Comparison of ENCODE assay signal across 8 cellular contexts in the genomic region with DNA sequence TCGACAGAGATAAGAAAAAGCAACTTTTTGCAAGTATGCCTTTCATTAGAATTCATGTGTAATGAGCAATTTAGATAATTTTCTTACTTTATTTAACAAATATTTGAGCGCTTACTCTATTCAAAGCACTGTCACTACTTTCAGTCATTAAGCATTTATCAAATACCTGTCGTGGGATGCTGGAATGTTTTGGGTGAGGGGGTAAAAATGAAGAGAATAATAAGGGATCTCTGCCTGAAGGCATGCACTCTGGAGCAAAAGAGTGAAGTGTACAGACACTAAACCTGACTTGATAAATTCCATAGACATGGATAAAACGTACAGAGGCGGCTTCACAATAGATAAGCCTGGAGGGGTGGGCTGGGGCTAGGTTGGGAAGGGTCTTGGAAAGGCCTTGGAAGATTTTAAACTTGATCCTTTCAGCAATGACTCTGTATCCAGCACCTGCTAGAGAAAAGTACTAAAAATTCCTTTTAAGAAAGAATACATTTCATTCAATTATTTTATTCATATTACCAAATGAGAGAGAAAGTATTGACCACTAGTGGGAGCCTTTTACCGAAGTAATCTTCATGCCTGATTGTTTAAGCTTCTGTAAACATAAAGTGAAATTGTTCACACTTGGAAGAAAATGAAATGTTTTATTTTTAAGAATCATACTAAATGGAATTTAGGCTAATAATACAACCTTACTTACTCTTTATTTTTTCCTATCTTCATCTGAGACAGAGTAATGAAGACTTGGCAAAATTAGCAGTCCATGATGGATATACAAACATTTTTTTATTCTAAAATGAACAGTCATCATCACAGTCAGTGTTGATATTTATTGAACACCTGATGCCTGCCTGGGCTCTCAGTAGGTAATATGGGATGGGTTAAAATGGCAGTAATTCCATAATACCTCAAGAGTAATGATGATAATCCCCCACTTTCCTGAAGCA.
DNase-seq lines count a peak whose midpoint lies in the region; ATAC-seq, FAIRE-seq and TF ChIP-seq lines count a peak whose summit lies in the region.

No MANE protein-coding gene starts in this region.

- ATAC-seq in psoas muscle (no peak), GM21515 (IDR thresholded peaks at IDR 0.05; ENCODE audit: unreplicated experiment) (no peak)

- H3K36me3 ChIP-seq in BE2C (no peaks in the 10 kb centered on the region), OCI-LY3 (replicated peaks; ENCODE audit: low read depth, low read length) (no peaks in the 10 kb centered on the region), endothelial cell of umbilical vein (ENCODE audit: control insufficient read depth in 2 of 2, extremely low read depth in 1 of 2, insufficient read depth in 2 of 2, low read length in 2 of 2) (peaks cover 0 to 2% of the 10 kb centered on the region in 2 experiments), psoas muscle (ENCODE audit: insufficient read depth in 1 of 2, low read depth in 1 of 2) (peaks cover 0 to 46% of the 10 kb centered on the region in 2 donors)

- no peaks in the 10 kb centered on the region for H3K9me1 ChIP-seq in endothelial cell of umbilical vein (replicated peaks; ENCODE audit: control insufficient read depth, extremely low read depth, insufficient read depth, low read length)

- H3K4me3 ChIP-seq in BE2C (ENCODE audit: low read depth, low read length) (no peak overlapping the region), OCI-LY3 (ENCODE audit: low read length) (no peak overlapping the region), endothelial cell of umbilical vein (replicated peaks in 1 of 3; ENCODE audit: insufficient read depth in 1 of 3, low read depth in 1 of 3, low read length in 3 of 3) (no peak overlapping the region), psoas muscle (no peak overlapping the region)

- dilution Hi-C loops in endothelial cell of umbilical vein (cut with MboI; ENCODE audit: extremely low pct_ligation_motif_present, low sequenced_read_pairs) = no loop called here

- intact Hi-C loops in endothelial cell of umbilical vein (cut with micrococcal nuclease) (loop anchor here (5.0 to 10.0 kb wide), 5 partner anchors 254 to 1869 kb away; partner anchors contain the start of gene SLC35G2), psoas muscle (cut with DNase I) (loop anchor here (5.0 to 10.0 kb wide), 5 partner anchors 116 to 934 kb away; partner anchors contain the start of gene MSL2 (in 2 of the 2))

- no TSS peak for BruUV-seq in endothelial cell of umbilical vein (replicated peaks; lab: Mats Ljungman, UMichigan)

- H3K79me2 ChIP-seq in OCI-LY3 (ENCODE audit: low read length) = no peaks in the 10 kb centered on the region
- no peaks in the 10 kb centered on the region for H3K79me2 ChIP-seq in endothelial cell of umbilical vein (ENCODE audit: control insufficient read depth, insufficient read depth, low read length)

- H3K4me2 ChIP-seq in OCI-LY3 (ENCODE audit: low read length) = no peak overlapping the region
- H3K4me2 ChIP-seq in endothelial cell of umbilical vein (ENCODE audit: insufficient read depth, low read length) = no peak overlapping the region

- CTCF ChIA-PET in endothelial cell of umbilical vein (lab: Charles Lee) = interaction anchor here (0.6 to 1.6 kb wide), 38 partner anchors 8 to 954 kb away, joined by 3 to 41 read pairs (median 4); partner anchors contain the start of genes MSL2, PPP2R3A and STAG1

- H3K4me1 ChIP-seq in BE2C (peaks cover 6% of the 10 kb centered on the region), OCI-LY3 (ENCODE audit: low read length) (0 out of 2 replicates have a peak, but pooled peaks cover 3% of the 10 kb centered on the region), endothelial cell of umbilical vein (ENCODE audit: control insufficient read depth, extremely low read depth, insufficient read depth, low read length) (no peaks in the 10 kb centered on the region), psoas muscle (peaks cover 26% of the 10 kb centered on the region)

- H3K27ac ChIP-seq in OCI-LY3 (ENCODE audit: low read length) (no peak overlapping the region), endothelial cell of umbilical vein (ENCODE audit: insufficient read depth, low read depth, low read length) (no peak overlapping the region), psoas muscle (no peak overlapping the region)

- H2AFZ ChIP-seq in OCI-LY3 (ENCODE audit: low read depth, low read length) (no peak overlapping the region), endothelial cell of umbilical vein (ENCODE audit: low read depth, low read length) (no peak overlapping the region)

- 76 to 77% (median 77%) methylated on average over 6 of the region's 6 CpGs for WGBS in psoas muscle, 3 donors

- H4K20me1 ChIP-seq in OCI-LY3 (ENCODE audit: insufficient read depth, low read length) (no peaks in the 10 kb centered on the region), endothelial cell of umbilical vein (replicated peaks; ENCODE audit: control insufficient read depth, extremely low read depth, insufficient read depth, low read length) (no peaks in the 10 kb centered on the region)

- H3K9me3 ChIP-seq in BE2C (no peaks in the 10 kb centered on the region), OCI-LY3 (ENCODE audit: insufficient read depth, low read length) (no peaks in the 10 kb centered on the region), endothelial cell of umbilical vein (replicated peaks; ENCODE audit: control insufficient read depth, insufficient read depth, low read length) (no peaks in the 10 kb centered on the region), psoas muscle (no peaks in the 10 kb centered on the region)

- peak; percentile 70 for FAIRE-seq in endothelial cell of umbilical vein (lab: Jason Lieb, UNC)

- TF ChIP-seq CTCF in BE2C (IDR thresholded peaks at IDR 0.05; ENCODE audit: low read depth, low read length) = peak; percentile 66
- peak; percentile 69 for TF ChIP-seq CTCF in OCI-LY3 (IDR thresholded peaks at IDR 0.05; ENCODE audit: low read depth, low read length)
- TF ChIP-seq CTCF in endothelial cell of umbilical vein (IDR thresholded peaks at IDR 0.05; ENCODE audit: extremely low read depth in 1 of 2, insufficient read depth in 1 of 2, low read depth in 1 of 2, low read length in 2 of 2) = peak; percentile 40 to 45
- TF ChIP-seq CTCF in psoas muscle (IDR thresholded peaks at IDR 0.05) = peak; percentile 65

- POLR2A ChIA-PET in endothelial cell of umbilical vein (lab: Charles Lee) = interaction anchor here (1.0 kb wide), 1 partner anchor 674 kb away, joined by 5 read pairs; the partner anchor contains the start of gene STAG1

- no peak for TF ChIP-seq POLR2A in endothelial cell of umbilical vein (IDR thresholded peaks at IDR 0.05; ENCODE audit: low read depth, low read length)

- H3K27me3 ChIP-seq in BE2C = no peaks in the 10 kb centered on the region
- 0 out of 2 replicates have a peak, but pooled peaks cover 6% of the 10 kb centered on the region for H3K27me3 ChIP-seq in OCI-LY3 (ENCODE audit: low read depth, low read length)
- H3K27me3 ChIP-seq in endothelial cell of umbilical vein (ENCODE audit: control insufficient read depth in 2 of 2, insufficient read depth in 2 of 2, low read length in 2 of 2) = no peaks in the 10 kb centered on the region
- no peaks in the 10 kb centered on the region for H3K27me3 ChIP-seq in psoas muscle (ENCODE audit: insufficient read depth in 3 of 3, low read length in 2 of 3)

- H3K9ac ChIP-seq in OCI-LY3 (ENCODE audit: low read length) (no peak overlapping the region), endothelial cell of umbilical vein (replicated peaks; ENCODE audit: extremely low read depth, insufficient read depth, low read length) (no peak overlapping the region)

- DNase-seq in BE2C (no peak), H4 (ENCODE audit: low spot score) (peak; percentile 27), endothelial cell of umbilical vein (ENCODE audit: low read depth, low spot score) (peak; percentile 62), psoas muscle (no peak), HK-2 (ENCODE audit: unreplicated experiment) (no peak)
- DNase-seq in stimulated activated CD4-positive, alpha-beta T cell treated with anti-CD3 and anti-CD28 coated beads, Interleukin-1b, Interleukin-23, amount 100 ng/mL, for 48 hours = no peak

TF ChIP-seq in endothelial cell of umbilical vein, 7 proteins besides CTCF, POLR2A, EP300 and RAD21:
- TF ChIP-seq MYC (IDR thresholded peaks at IDR 0.05; ENCODE audit: low read depth, low read length) = no peak
- no peak for TF ChIP-seq JUN (IDR thresholded peaks at IDR 0.05; ENCODE audit: borderline replicate concordance, insufficient read depth, insufficient read length, low read depth)
- no peak for TF ChIP-seq EZH2 (IDR thresholded peaks at IDR 0.05; ENCODE audit: borderline replicate concordance, low read depth, low read length, severe bottlenecking)
- TF ChIP-seq MAX (IDR thresholded peaks at IDR 0.05; ENCODE audit: insufficient read depth, insufficient read length) = no peak
- TF ChIP-seq FOS (IDR thresholded peaks at IDR 0.05; ENCODE audit: borderline replicate concordance, insufficient read depth, low read length) = no peak
- TF ChIP-seq GATA2 (IDR thresholded peaks at IDR 0.05; ENCODE audit: insufficient read depth, insufficient read length, low read depth, low read length) = no peak
- TF ChIP-seq POLR2AphosphoS5 (IDR thresholded peaks at IDR 0.05; ENCODE audit: insufficient read depth, low read depth, low read length) = no peak

Comparison
In these comparisons a context has a peak if more than half of its experiments do, and no peak if none do; other contexts are left out.
1. DNase-seq: peak in H4 (single experiment) and endothelial cell of umbilical vein (single experiment); none in BE2C (single experiment), psoas muscle (0 of 2), HK-2 (single experiment) and stimulated activated CD4-positive, alpha-beta T cell treated with anti-CD3 and anti-CD28 coated beads, Interleukin-1b, Interleukin-23, amount 100 ng/mL, for 48 hours (single experiment).
2. Peak in every context shown above with its lines, with median percentiles within 50 percentile points of each other: CTCF ChIP-seq.